Comparison of ENCODE assay signal across 9 cellular contexts in genomic region chr4:53688186-53688790, GRCh38.
A peak's percentile ranks its signal among the peaks of the same experiment; 100 is the strongest.
DNase-seq lines count a peak whose midpoint lies in the region; ATAC-seq and TF ChIP-seq lines count a peak whose summit lies in the region.
"Had no signal": no experiment of that assay in that cellular context is flagged by ENCODE, and none has a peak within 500 bp of the region (broad histone marks: within the 10 kb centered on the region; RNA-seq: fewer than 3 reads in every experiment).

No MANE protein-coding gene starts in this region.

- POLR2A ChIA-PET in CD4-positive, alpha-beta T cell (lab: Charles Lee): no interaction called here

- no peak overlapping the region for H3K4me3 ChIP-seq in BE2C (ENCODE audit: low read depth, low read length)

- no peaks in the 10 kb centered on the region for H3K4me1 ChIP-seq in BE2C

- H3K4me1 Mint-ChIP-seq in CD4-positive, alpha-beta T cell (ENCODE audit: low read depth): no peaks in the 10 kb centered on the region

- in situ Hi-C loops in GM13976 (cut with MboI; ENCODE audit: low sequenced_read_pairs, unreplicated experiment): no loop called here

- no peak overlapping the region for H3K27ac Mint-ChIP-seq in CD4-positive, alpha-beta T cell

- H3K27me3 ChIP-seq in BE2C: no peaks in the 10 kb centered on the region
- no peaks in the 10 kb centered on the region for H3K27me3 ChIP-seq in CD4-positive, alpha-beta T cell (ENCODE audit: control insufficient read depth, insufficient read depth, low read length)

- intact Hi-C loops in CD4-positive, alpha-beta T cell (cut with DNase I, micrococcal nuclease): no loop called here

- no peaks in the 10 kb centered on the region for H3K9me3 ChIP-seq in BE2C
- no peaks in the 10 kb centered on the region for H3K9me3 ChIP-seq in CD4-positive, alpha-beta T cell (ENCODE audit: control insufficient read depth, low read length)

- no peak for TF ChIP-seq CTCF in GM13976 (IDR thresholded peaks at IDR 0.05; ENCODE audit: borderline replicate concordance, control extremely low read depth, extremely low read depth, insufficient read depth, missing control alignments)
- TF ChIP-seq CTCF in BE2C (IDR thresholded peaks at IDR 0.05; ENCODE audit: low read depth, low read length): no peak
- TF ChIP-seq CTCF in CD4-positive, alpha-beta T cell (IDR thresholded peaks at IDR 0.05): no peak

- no peaks in the 10 kb centered on the region for H3K36me3 Mint-ChIP-seq in CD4-positive, alpha-beta T cell (ENCODE audit: low read depth)
- H3K36me3 Mint-ChIP-seq: naive B cell had no signal

- H3K27ac ChIP-seq in angular gyrus (ENCODE audit: low read depth, low read length): peak overlapping the region; percentile 43
- no peak overlapping the region for H3K27ac ChIP-seq in CD4-positive, alpha-beta T cell (ENCODE audit: low read depth, low read length)

- no peaks in the 10 kb centered on the region for H3K9me3 Mint-ChIP-seq in CD4-positive, alpha-beta T cell

- H3K27me3 Mint-ChIP-seq in CD4-positive, alpha-beta T cell: peaks cover 69% of the 10 kb centered on the region

- CTCF ChIA-PET in CD4-positive, alpha-beta T cell (lab: Charles Lee): no interaction called here

- H3K36me3 ChIP-seq in BE2C: no peaks in the 10 kb centered on the region

- H3K4me3 Mint-ChIP-seq in CD4-positive, alpha-beta T cell: no peak overlapping the region
- H3K4me3 Mint-ChIP-seq: naive B cell had no signal

- ATAC-seq in GM21529 (IDR thresholded peaks at IDR 0.05; ENCODE audit: unreplicated experiment): peak; percentile 91
- ATAC-seq in CD4-positive, alpha-beta T cell (ENCODE audit: poor library complexity): no peak

- peak; percentile 15 for DNase-seq in GM13976 (ENCODE audit: low spot score)
- peak; percentile 94 for DNase-seq in HS-5 (ENCODE audit: low read depth)
- peak; percentile 97 for DNase-seq in renal cortical epithelial cell (ENCODE audit: low read depth)
- no peak for DNase-seq in BE2C
- no peak for DNase-seq in CD4-positive, alpha-beta T cell
- DNase-seq in GM19240 (ENCODE audit: insufficient read length, low spot score): no peak
- DNase-seq: naive B cell had no signal

Comparison
In these comparisons a context has a peak if more than half of its experiments do, and no peak if none do; other contexts are left out.
1. DNase-seq: peak in GM13976 (single experiment), HS-5 (single experiment) and renal cortical epithelial cell (single experiment); none in BE2C (single experiment), CD4-positive, alpha-beta T cell (0 of 10) and GM19240 (single experiment).